In genomic region chr11:72736452-72737069, GRCh38 we compare ENCODE assay signal across 1 cellular context.
TF ChIP-seq lines count a peak whose summit lies in the region.

No MANE protein-coding gene starts in this region.

TF ChIP-seq in K562, 482 proteins besides CTCF, POLR2A, EP300 and RAD21 (continued from another document and continues in another):
- peak; percentile 87 for TF ChIP-seq ZNF592 (IDR thresholded peaks at IDR 0.05)
- TF ChIP-seq ZNF589 (CRISPR knock-in tag; IDR thresholded peaks at IDR 0.05; ENCODE audit: low read depth): peak; percentile 92
- TF ChIP-seq SPI1 (IDR thresholded peaks at IDR 0.05; ENCODE audit: borderline replicate concordance, low read depth, low read length): peak; percentile 96
- TF ChIP-seq THRA (IDR thresholded peaks at IDR 0.05): no peak
- 0 out of 4 replicates have a peak, but pooled peaks of 1 of the 2 experiments have one; percentile 50 for TF ChIP-seq HDAC1 (IDR thresholded peaks at IDR 0.05)
- peak in 1 of 2 experiments; percentile 36; a peak in 1 of 4 replicates for TF ChIP-seq MNT (conservative IDR thresholded peaks at IDR 0.05)
- 0 out of 2 replicates have a peak, but pooled peaks have one; percentile 71 for TF ChIP-seq ZBTB9 (CRISPR knock-in tag; IDR thresholded peaks at IDR 0.05)
- no peak for TF ChIP-seq KLF16 (IDR thresholded peaks at IDR 0.05)
- no peak for TF ChIP-seq ZNF431 (CRISPR knock-in tag; IDR thresholded peaks at IDR 0.05)
- no peak for TF ChIP-seq DLX4 (CRISPR knock-in tag; IDR thresholded peaks at IDR 0.05)
- TF ChIP-seq HOMEZ (CRISPR knock-in tag; IDR thresholded peaks at IDR 0.05): no peak
- TF ChIP-seq FOXK2 (conservative IDR thresholded peaks at IDR 0.05 in 1 of 2, IDR thresholded peaks at IDR 0.05 in 1 of 2; ENCODE audit: low read depth in 2 of 2): peak in 1 of 2 experiments; percentile 33; a peak in 1 of 4 replicates
- TF ChIP-seq CBX5 (IDR thresholded peaks at IDR 0.05; ENCODE audit: borderline replicate concordance, low read depth): no peak
- no peak for TF ChIP-seq SREBF1 (IDR thresholded peaks at IDR 0.05; ENCODE audit: borderline replicate concordance, low read depth, low read length)
- no peak for TF ChIP-seq FOXO4 (CRISPR knock-in tag; IDR thresholded peaks at IDR 0.05)
- TF ChIP-seq MCM3 (IDR thresholded peaks at IDR 0.05): no peak
- TF ChIP-seq MYBL2 (IDR thresholded peaks at IDR 0.05; ENCODE audit: low read depth): no peak
- no peak for TF ChIP-seq MYBL2 (CRISPR knock-in tag; IDR thresholded peaks at IDR 0.05; ENCODE audit: borderline replicate concordance)
- TF ChIP-seq ATF3 (IDR thresholded peaks at IDR 0.05): peak; percentile 82
- TF ChIP-seq ATF3 (CRISPR knock-in tag; conservative IDR thresholded peaks at IDR 0.05): no peak
- no peak for TF ChIP-seq PML (IDR thresholded peaks at IDR 0.05; ENCODE audit: low read length)
- TF ChIP-seq HDAC8 (tag; IDR thresholded peaks at IDR 0.05): no peak
- no peak for TF ChIP-seq CAMTA2 (CRISPR knock-in tag; conservative IDR thresholded peaks at IDR 0.05)
- no peak for TF ChIP-seq SRSF3 (IDR thresholded peaks at IDR 0.05; ENCODE audit: insufficient read depth, low read length)
- TF ChIP-seq CEBPB (tag; IDR thresholded peaks at IDR 0.05): peak; percentile 84
- TF ChIP-seq SMARCE1 (IDR thresholded peaks at IDR 0.05): 0 out of 2 replicates have a peak, but pooled peaks have one; percentile 41
- peak; percentile 51 for TF ChIP-seq MEIS2 (IDR thresholded peaks at IDR 0.05; ENCODE audit: partially characterized antibody)
- peak; percentile 51; the same call in 1 of the 2 replicates for TF ChIP-seq DPF2 (IDR thresholded peaks at IDR 0.05)
- TF ChIP-seq NUFIP1 (IDR thresholded peaks at IDR 0.05; ENCODE audit: partially characterized antibody): no peak
- no peak for TF ChIP-seq ZNF780A (CRISPR knock-in tag; IDR thresholded peaks at IDR 0.05)
- TF ChIP-seq ZBTB34 (CRISPR knock-in tag; IDR thresholded peaks at IDR 0.05): no peak
- no peak for TF ChIP-seq MBD2 (IDR thresholded peaks at IDR 0.05; ENCODE audit: borderline replicate concordance, low read depth)
- peak; percentile 47; the same call in 1 of the 2 replicates for TF ChIP-seq EGR1 (conservative IDR thresholded peaks at IDR 0.05)
- peak; percentile 26 for TF ChIP-seq POLR2B (IDR thresholded peaks at IDR 0.05; ENCODE audit: low read depth, partially characterized antibody)
- TF ChIP-seq THRB (CRISPR knock-in tag; conservative IDR thresholded peaks at IDR 0.05): 0 out of 2 replicates have a peak, but pooled peaks have one; percentile 39
- TF ChIP-seq CREB1 (IDR thresholded peaks at IDR 0.05): peak; percentile 65
- TF ChIP-seq CREB1 (CRISPR knock-in tag; IDR thresholded peaks at IDR 0.05): no peak; the same call in 1 of the 2 replicates
- TF ChIP-seq TBL1XR1 (IDR thresholded peaks at IDR 0.05; ENCODE audit: low read length in 2 of 2): no peak
- TF ChIP-seq CEBPG (CRISPR knock-in tag; IDR thresholded peaks at IDR 0.05): peak; percentile 85
- TF ChIP-seq CEBPG (tag; conservative IDR thresholded peaks at IDR 0.05 in 1 of 2, IDR thresholded peaks at IDR 0.05 in 1 of 2): peak; percentile 28 to 80; a peak in 2 of 4 replicates
- TF ChIP-seq L3MBTL2 (IDR thresholded peaks at IDR 0.05): 0 out of 2 replicates have a peak, but pooled peaks have one; percentile 10
- 0 out of 2 replicates have a peak, but pooled peaks have one; percentile 13 for TF ChIP-seq TFAP4 (CRISPR knock-in tag; IDR thresholded peaks at IDR 0.05; ENCODE audit: borderline replicate concordance)
- TF ChIP-seq ZNF175 (CRISPR knock-in tag; IDR thresholded peaks at IDR 0.05; ENCODE audit: low read depth): peak; percentile 96
- TF ChIP-seq PKNOX1 (IDR thresholded peaks at IDR 0.05): peak; percentile 93
- no peak for TF ChIP-seq BACH1 (tag; IDR thresholded peaks at IDR 0.05)
- no peak; the same call in 1 of the 2 replicates for TF ChIP-seq ARID1B (IDR thresholded peaks at IDR 0.05)
